Comparison of ENCODE assay signal across 26 cellular contexts in the genomic region with DNA sequence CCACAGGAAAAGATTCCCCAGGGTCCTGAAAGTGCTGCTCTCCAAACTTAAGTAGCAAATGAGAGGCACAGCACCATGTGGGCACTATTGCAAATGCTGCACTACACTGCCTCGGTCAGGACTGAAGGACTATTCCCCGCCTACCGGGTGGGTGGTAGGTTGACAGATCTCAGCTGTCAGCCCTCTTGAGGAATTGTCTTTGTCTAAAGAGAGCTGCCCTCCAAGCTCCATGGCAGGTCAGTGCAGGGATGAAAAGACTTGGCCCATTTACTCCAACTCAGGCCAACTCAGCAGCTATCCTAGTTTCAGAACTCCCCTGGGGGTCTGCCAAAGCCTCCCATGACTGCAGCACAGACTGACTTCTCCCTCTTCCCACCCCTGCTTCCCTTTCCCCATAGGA. TPM values are rescaled to one million over a fixed set of nuclear protein-coding genes. Genes with fewer than 3 reads are reported as not detected.
"Had no signal": no experiment of that assay in that cellular context is flagged by ENCODE, and none has a peak within 500 bp of the region (broad histone marks: within the 10 kb centered on the region; RNA-seq: fewer than 3 reads in every experiment).

No MANE protein-coding gene starts in this region.

- H3K9me3 ChIP-seq: esophagus squamous epithelium, tibial artery, vagina had no signal

- H3K4me2 ChIP-seq: hepatocyte had no signal

- ATAC-seq: activated CD4-positive, CD25-positive, alpha-beta regulatory T cell treated with anti-CD3 and anti-CD28 coated beads, Interleukin-2, amount 50 U/mL, for 24 hours; activated CD8-positive, alpha-beta T cell treated with anti-CD3 and anti-CD28 coated beads, Interleukin-2, amount 10 ng/mL, durations not matched to agents 7 days and 5 days; effector memory CD8-positive, alpha-beta T cell; left lobe of liver had no signal

- H3K36me3 ChIP-seq: esophagus squamous epithelium, tibial artery, vagina had no signal

- H3K27ac ChIP-seq: esophagus squamous epithelium, hepatocyte, tibial artery, vagina had no signal

- H3K27me3 ChIP-seq: esophagus squamous epithelium, hepatocyte, tibial artery, vagina had no signal

- H3K4me3 ChIP-seq: esophagus squamous epithelium, hepatocyte, lung, tibial artery, vagina had no signal

- H2AFZ ChIP-seq: hepatocyte had no signal

- DNase-seq: activated CD4-positive, alpha-beta T cell treated with anti-CD3 and anti-CD28 coated beads, Interleukin-2, amount 10 ng/mL, durations not matched to agents 7 days and 5 days; activated CD8-positive, alpha-beta T cell treated with anti-CD3 and anti-CD28 coated beads, Interleukin-2, amount 10 ng/mL, durations not matched to agents 7 days and 5 days; activated naive CD4-positive, alpha-beta T cell treated with Interleukin-2 at 50 U/mL for 16 hours; activated naive CD8-positive, alpha-beta T cell treated with anti-CD3 and anti-CD28 coated beads, Interleukin-2, amount 10 ng/mL, durations not matched to agents 7 days and 5 days; activated T-cell treated with anti-CD3 and anti-CD28 coated beads, Interleukin-2, amount 50 U/mL, for 24 hours; effector memory CD8-positive, alpha-beta T cell; esophagus squamous epithelium; nephron progenitor cell; stimulated activated CD4-positive, alpha-beta T cell treated with anti-CD3 and anti-CD28 coated beads, Interleukin-2, amount 100 ng/mL, for 24 hours; stimulated activated naive CD4-positive, alpha-beta T cell treated with Interleukin-2 at 50 U/mL for 16 hours; T1000; tibial artery had no signal

RNA-seq across cellular contexts. Expression of a gene that starts 3.4 kb away (rescaled TPM):
- total RNA-seq: activated CD4-positive, alpha-beta T cell treated with anti-CD3 and anti-CD28 coated beads, Interleukin-2, amount 10 ng/mL, durations not matched to agents 7 days and 5 days; activated CD8-positive, alpha-beta T cell treated with anti-CD3 and anti-CD28 coated beads, Interleukin-2, amount 10 ng/mL, durations not matched to agents 7 days and 5 days; activated naive CD8-positive, alpha-beta T cell treated with anti-CD3 and anti-CD28 coated beads, Interleukin-2, amount 10 ng/mL, durations not matched to agents 7 days and 5 days; activated T-helper 2 cell treated with anti-CD3 and anti-CD28 coated beads, Interferon-gamma antibody, Interleukin-2, Interleukin-4, amounts not matched to agents 10 μg/mL and 5 μg/mL and 100 μg/mL, durations not matched to agents 14 hours and 24 hours and 36 hours; cardiac septum; dermis microvascular lymphatic vessel endothelial cell; esophagus squamous epithelium; glomerular endothelial cell; hepatocyte; left lobe of liver; lung; mesothelial cell of epicardium; omental fat pad; progenitor cell of endocrine pancreas; skeletal muscle tissue; vagina had no signal
- polyA plus RNA-seq: hepatocyte, keratinocyte, lung had no signal
